ENCODE assay signal across 26 cellular contexts in genomic region chrX:16191605-16192004, GRCh38. TPM values are rescaled to one million over a fixed set of nuclear protein-coding genes. Genes with fewer than 3 reads are reported as not detected.
A peak's percentile ranks its signal among the peaks of the same experiment; 100 is the strongest.
DNase-seq lines count a peak whose midpoint lies in the region; ATAC-seq, FAIRE-seq and TF ChIP-seq lines count a peak whose summit lies in the region.
"Had no signal": no experiment of that assay in that cellular context is flagged by ENCODE, and none has a peak within 500 bp of the region (broad histone marks: within the 10 kb centered on the region; RNA-seq: fewer than 3 reads in every experiment).

No MANE protein-coding gene starts in this region.

- H3K4me1 ChIP-seq in A549 (peaks cover 11% of the 10 kb centered on the region; the same call in 1 of the 3 replicates), GM12878 (ENCODE audit: control insufficient read depth, insufficient read depth, low read length) (no peaks in the 10 kb centered on the region), mesendoderm (ENCODE audit: control insufficient read depth, low read depth, low read length) (peaks cover 3% of the 10 kb centered on the region), adrenal gland (replicated peaks in 1 of 2) (no peaks in the 10 kb centered on the region), gastrocnemius medialis (no peaks in the 10 kb centered on the region)
- H3K4me1 ChIP-seq: SJCRH30 had no signal

- ATAC-seq in A549 (no peak), GM12878 (peak; percentile 63), gastrocnemius medialis (no peak)
- ATAC-seq: K562 had no signal

- H3K4me2 ChIP-seq in A549 = no peak overlapping the region
- no peak overlapping the region for H3K4me2 ChIP-seq in GM12878 (ENCODE audit: control insufficient read depth, insufficient read depth)
- no peak overlapping the region for H3K4me2 ChIP-seq in mesendoderm (ENCODE audit: low read length)

- no peak for DNase-seq in A549 (ENCODE audit: low read depth in 1 of 2, low spot score in 1 of 2)
- DNase-seq in NCI-H2227 (lab: John Stamatoyannopoulos, UW; ENCODE audit: unreplicated experiment) = peak; percentile 67
- DNase-seq in GM12878 (ENCODE audit: low read depth, low spot score) = no peak
- DNase-seq in mesendoderm = no peak
- no peak for DNase-seq in adrenal gland
- DNase-seq in gastrocnemius medialis = no peak
- no peak for DNase-seq in GM20000 (ENCODE audit: low spot score)
- no peak for DNase-seq in GM13976 (ENCODE audit: low spot score)
- DNase-seq: CD4-positive, CD25-positive, alpha-beta regulatory T cell; COR-L47; H7; MM.1S; NCI-H1048; NCI-H1417 treated with DMSO at 0.1 percent for 48 hours; NCI-H187; NCI-H2107; NCI-H226; NCI-H510A treated with DMSO at 0.1 percent for 48 hours; NCI-H774; NK-92 treated with Interleukin-12 subunit alpha and Interleukin-12 subunit beta, amount 100 ng/mL, for 24 hours; OCI-M1; SJCRH30 had no signal

- H3K4me3 ChIP-seq in A549 (no peak overlapping the region), GM12878 (no peak overlapping the region), mesendoderm (ENCODE audit: low read length) (no peak overlapping the region), adrenal gland (no peak overlapping the region), gastrocnemius medialis (no peak overlapping the region)
- H3K4me3 ChIP-seq: K562, SJCRH30 had no signal

- H4K5ac ChIP-seq in mesendoderm (ENCODE audit: low read length) = no peak overlapping the region

- H2AFZ ChIP-seq in GM12878 (ENCODE audit: control insufficient read depth, low read depth, low read length) = no peak overlapping the region

- 72% methylated on average over 6 of the region's 6 CpGs for WGBS in A549 (ENCODE audit: missing lambda C conversion rate)
- WGBS in GM12878 (ENCODE audit: insufficient coverage, insufficient replicate concordance, low lambda C conversion rate, missing lambda C conversion rate) = 41% methylated on average over 6 of the region's 6 CpGs
- WGBS in mesendoderm (ENCODE audit: extremely low coverage, insufficient coverage, low lambda C conversion rate) = no CpG with 5 or more reads among the region's 6 CpGs
- 80 to 86% (median 83%) methylated on average over 6 of the region's 6 CpGs for WGBS in adrenal gland, 4 donors

- H4K20me1 ChIP-seq in GM12878 (ENCODE audit: control insufficient read depth, insufficient read depth) = no peaks in the 10 kb centered on the region

- H2AK5ac ChIP-seq in mesendoderm (ENCODE audit: low read length) = no peak overlapping the region

- TF ChIP-seq CTCF in A549 (IDR thresholded peaks at IDR 0.05) (no peak), GM12878 (IDR thresholded peaks at IDR 0.05 in 2 of 3, conservative IDR thresholded peaks at IDR 0.05 in 1 of 3; ENCODE audit: control insufficient read depth in 2 of 3, extremely low read depth in 1 of 3, insufficient read depth in 1 of 3, low read depth in 3 of 3, low read length in 3 of 3) (no peak), adrenal gland (IDR thresholded peaks at IDR 0.05) (no peak), gastrocnemius medialis (IDR thresholded peaks at IDR 0.05 in 4 of 5, conservative IDR thresholded peaks at IDR 0.05 in 1 of 5) (no peak), GM20000 (IDR thresholded peaks at IDR 0.05; ENCODE audit: extremely low read depth, missing control alignments) (no peak), GM13976 (IDR thresholded peaks at IDR 0.05; ENCODE audit: borderline replicate concordance, control extremely low read depth, extremely low read depth, insufficient read depth, missing control alignments) (no peak)

- RAD21 ChIA-PET in GM12878 (lab: Charles Lee; ENCODE audit: unreplicated experiment) = no interaction called here

- no peak overlapping the region for H2BK5ac ChIP-seq in mesendoderm (ENCODE audit: low read length)

- FAIRE-seq in A549 (lab: Jason Lieb, UNC) (peak; percentile 54), GM12878 (lab: Jason Lieb, UNC) (no peak)
- FAIRE-seq: K562, RCC 7860 had no signal

- POLR2A ChIA-PET in A549 (lab: Yijun Ruan, JAX) (no interaction called here), GM12878 (lab: Charles Lee) (no interaction called here)

- BruUV-seq in GM12878 (replicated peaks; lab: Mats Ljungman, UMichigan) = no TSS peak

- SMC1A ChIA-PET in GM12878 (lab: Charles Lee; ENCODE audit: uncharacterized antibody, unreplicated experiment) = interaction anchor here (0.9 kb wide), 1 partner anchor 20 kb away, joined by 4 read pairs; no protein-coding TSS in a partner anchor

- in situ Hi-C loops in GM12878 (cut with MboI) = no loop called here
- in situ Hi-C loops in gastrocnemius medialis (cut with MboI; ENCODE audit: low sequenced_read_pairs in 4 of 4) = no loop called here
- in situ Hi-C loops in GM13976 (cut with MboI; ENCODE audit: low sequenced_read_pairs, unreplicated experiment) = no loop called here

- no peak overlapping the region for H3K23ac ChIP-seq in mesendoderm (ENCODE audit: low read length)

- no peak overlapping the region for H3K18ac ChIP-seq in mesendoderm (ENCODE audit: low read length)

- H2BK120ac ChIP-seq in mesendoderm (ENCODE audit: low read depth, low read length) = no peak overlapping the region

- H3K9me3 ChIP-seq in A549 = no peaks in the 10 kb centered on the region
- no peaks in the 10 kb centered on the region for H3K9me3 ChIP-seq in GM12878 (replicated peaks; ENCODE audit: control insufficient read depth, insufficient read depth, low read length)
- H3K9me3 ChIP-seq in adrenal gland (replicated peaks in 1 of 3) = no peaks in the 10 kb centered on the region
- H3K9me3 ChIP-seq in gastrocnemius medialis = no peaks in the 10 kb centered on the region
- H3K9me3 ChIP-seq: SJCRH30 had no signal

- no peaks in the 10 kb centered on the region for H3K79me2 ChIP-seq in GM12878 (ENCODE audit: control insufficient read depth, insufficient read depth, low read length)
- no peaks in the 10 kb centered on the region for H3K79me2 ChIP-seq in mesendoderm (ENCODE audit: control insufficient read depth, insufficient read depth, low read length)

- H3K27me3 ChIP-seq in GM12878 (replicated peaks in 1 of 2; ENCODE audit: control insufficient read depth in 2 of 2, insufficient read depth in 2 of 2, low read length in 1 of 2) (no peaks in the 10 kb centered on the region), mesendoderm (ENCODE audit: insufficient read depth, low read length, poor library complexity) (no peaks in the 10 kb centered on the region), adrenal gland (peaks cover 6% of the 10 kb centered on the region), gastrocnemius medialis (no peaks in the 10 kb centered on the region)
- H3K27me3 ChIP-seq: SJCRH30 had no signal

- TF ChIP-seq EP300 in A549 (IDR thresholded peaks at IDR 0.05) (no peak), GM12878 (IDR thresholded peaks at IDR 0.05; ENCODE audit: borderline replicate concordance in 1 of 2, control insufficient read depth in 1 of 2, low read depth in 2 of 2, low read length in 2 of 2) (no peak)

- H3K9ac ChIP-seq in GM12878 (ENCODE audit: control insufficient read depth, insufficient read depth, low read length) = no peak overlapping the region
- H3K9ac ChIP-seq in mesendoderm (ENCODE audit: low read length) = no peak overlapping the region

- intact Hi-C loops in GM12878 (cut with micrococcal nuclease; ENCODE audit: unreplicated experiment) = no loop called here
- intact Hi-C loops in adrenal gland (cut with DNase I) = no loop called here
- intact Hi-C loops in gastrocnemius medialis (cut with DNase I; ENCODE audit: low total_unique reads) = no loop called here

- TF ChIP-seq RAD21 in A549 (conservative IDR thresholded peaks at IDR 0.05 in 1 of 2, IDR thresholded peaks at IDR 0.05 in 1 of 2) = no peak
- TF ChIP-seq RAD21 in GM12878 (IDR thresholded peaks at IDR 0.05; ENCODE audit: insufficient read depth, low read depth, low read length) = no peak

- no peaks in the 10 kb centered on the region for H3K79me1 ChIP-seq in mesendoderm (ENCODE audit: low read length)

- no peak for TF ChIP-seq POLR2A in A549 (IDR thresholded peaks at IDR 0.05; ENCODE audit: low read length)
- no peak for TF ChIP-seq POLR2A in GM12878 (IDR thresholded peaks at IDR 0.05; ENCODE audit: low read depth, low read length)
- TF ChIP-seq POLR2A in adrenal gland (IDR thresholded peaks at IDR 0.05) = no peak
- no peak for TF ChIP-seq POLR2A in gastrocnemius medialis (IDR thresholded peaks at IDR 0.05)

- H3K27ac ChIP-seq in A549 (no peak overlapping the region), GM12878 (ENCODE audit: control insufficient read depth, insufficient read depth) (no peak overlapping the region), mesendoderm (ENCODE audit: low read depth, low read length) (no peak overlapping the region), adrenal gland (no peak overlapping the region), gastrocnemius medialis (no peak overlapping the region)
- H3K27ac ChIP-seq: SJCRH30 had no signal

- no peaks in the 10 kb centered on the region for H3K36me3 ChIP-seq in GM12878 (ENCODE audit: control insufficient read depth in 2 of 2, insufficient read depth in 2 of 2, low read length in 1 of 2)
- H3K36me3 ChIP-seq in mesendoderm (ENCODE audit: control insufficient read depth, insufficient read depth, low read length) = no peaks in the 10 kb centered on the region
- no peaks in the 10 kb centered on the region for H3K36me3 ChIP-seq in adrenal gland (replicated peaks in 1 of 2)
- no peaks in the 10 kb centered on the region for H3K36me3 ChIP-seq in gastrocnemius medialis
- H3K36me3 ChIP-seq: SJCRH30 had no signal

- CTCF ChIA-PET in A549 (lab: Yijun Ruan, JAX) = no interaction called here
- CTCF ChIA-PET in GM12878 (lab: Yijun Ruan, JAX) = interaction anchor here (1.1 kb wide), 1 partner anchor 53 kb away, joined by 3 read pairs; no protein-coding TSS in a partner anchor

- H2BK15ac ChIP-seq in mesendoderm (replicated peaks; ENCODE audit: low read depth) = no peak overlapping the region

- H3K4ac ChIP-seq in mesendoderm (ENCODE audit: low read depth, low read length) = no peak overlapping the region

- H3K56ac ChIP-seq in mesendoderm (ENCODE audit: low read length) = peak overlapping the region; percentile 17

- H4K8ac ChIP-seq in mesendoderm (ENCODE audit: low read depth, low read length) = no peak overlapping the region

RNA-seq across cellular contexts. Expression of gene MAGEB17, which starts 24.3 kb away (rescaled TPM):
- polyA plus RNA-seq in A549 (2011; rRNA removed) (not detected in 2 replicates), A549 (2017; fragmentation: RNase III; extraction: RNeasy Plus Mini Kit Qiagen cat#74134 plus additional on column Dnase treatment) (not detected in 3 replicates), GM12878 (2011; rRNA removed) (0.05 and 0.10 TPM in 2 replicates), GM12878 (2014; fragmentation: Illumina TruSeq; extraction: Trizol) (not detected in 2 replicates), GM12878 (2014; fragmentation: Nextera tagmentation; extraction: Ambion mirVana) (not detected), GM12878 (2014; rRNA removed) (not detected in 2 replicates), GM12878 (2016; fragmentation: Nextera tagmentation; extraction: Ambion mirVana) (not detected), adrenal gland (under 1 TPM in 2 of 3 donors, not detected in 1; 0.07 to 0.32 TPM)
- not detected in 2 replicates for polyA plus RNA-seq in A549 (2012; cell fraction: cytosol; rRNA removed)
- 0.06 TPM in 1 of 2 replicates, not detected in the other for polyA plus RNA-seq in A549 (2012; cell fraction: nucleus; rRNA removed)
- polyA minus RNA-seq in A549 (2011; rRNA and poly(A)+ RNA removed) = not detected in 2 replicates
- total RNA-seq in GM12878 (2013; cell fraction: nucleolus; rRNA removed) = not detected in 2 replicates
- total RNA-seq in GM12878 (2014; rRNA removed) (not detected in 2 replicates), GM12878 (2014; rRNA removed; fragmentation: Illumina TruSeq; extraction: Trizol) (not detected in 2 replicates), GM12878 (2021) (0.21 TPM in 1 of 2 replicates, not detected in the other), adrenal gland (not detected), gastrocnemius medialis (not detected)
- not detected for polyA plus RNA-seq in GM12878 (2011; ENCODE audit: low read depth)
- polyA plus RNA-seq in GM12878 (2011; cell fraction: cytosol; rRNA removed) = 0.12 and 0.25 TPM in 2 replicates
- polyA plus RNA-seq in GM12878 (2011; cell fraction: nucleus; rRNA removed) = 0.32 and 0.57 TPM in 2 replicates
- not detected in 2 replicates for polyA plus RNA-seq in GM12878 (2012)
- polyA minus RNA-seq in GM12878 (2011; rRNA and poly(A)+ RNA removed) = 0.15 TPM in 1 of 2 replicates, not detected in the other
- polyA minus RNA-seq in GM12878 (2011; cell fraction: cytosol; rRNA and poly(A)+ RNA removed) = not detected in 2 replicates
- not detected in 2 replicates for polyA minus RNA-seq in GM12878 (2011; cell fraction: nucleus; rRNA and poly(A)+ RNA removed)
- polyA plus RNA-seq in mesendoderm (2013, experiment 1 of 2) = 0.20 TPM
- polyA plus RNA-seq in mesendoderm (2013, experiment 2 of 2) = 0.28 TPM
- total RNA-seq: CD4-positive, CD25-positive, alpha-beta regulatory T cell; G401 had no signal
- polyA plus RNA-seq: BJ; CD4-positive, CD25-positive, alpha-beta regulatory T cell had no signal
